8 cellular contexts compared by ENCODE assay signal in the genomic region with DNA sequence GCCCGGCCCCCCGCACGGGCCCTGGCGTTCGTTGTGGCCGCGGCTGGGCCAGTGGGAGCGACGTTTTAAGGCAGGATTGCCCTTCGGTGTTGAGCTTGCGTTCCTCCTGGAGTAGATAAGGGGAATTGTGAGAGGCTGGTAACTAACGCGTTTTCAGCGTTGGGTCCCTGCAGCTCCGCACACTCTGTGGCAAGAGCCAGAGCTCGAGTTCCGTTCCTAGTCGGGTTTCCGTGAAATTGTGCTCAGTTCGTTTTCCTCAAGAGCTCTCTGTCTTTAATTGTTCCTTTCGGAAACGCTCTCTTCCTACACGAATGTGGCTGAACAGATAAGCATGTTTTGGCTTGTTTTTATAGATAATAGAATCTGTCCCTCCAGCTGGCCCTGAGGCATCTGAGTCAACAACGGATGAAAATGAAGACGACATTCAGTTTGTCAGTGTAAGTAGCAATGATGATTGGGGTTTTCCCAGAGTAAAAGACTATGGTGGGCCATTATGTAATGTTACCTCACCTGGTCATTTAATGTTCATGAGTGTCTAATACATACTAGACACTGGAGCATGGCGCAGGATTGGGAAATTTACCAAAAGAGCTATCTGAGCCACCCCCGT. TPM values are rescaled to one million over a fixed set of nuclear protein-coding genes. Genes with fewer than 3 reads are reported as not detected.
DNase-seq lines count a peak whose midpoint lies in the region; ATAC-seq and TF ChIP-seq lines count a peak whose summit lies in the region.
"Not testable (repeated sequence)": the region's sequence is repeated elsewhere in the genome, so short reads cannot be mapped to it uniquely, and the experiment has no call there.

No MANE protein-coding gene starts in this region.

- peaks cover 36% of the 10 kb centered on the region for H3K4me1 Mint-ChIP-seq in activated T-cell treated with anti-CD3 and anti-CD28 coated beads, Interleukin-2, amount 50 U/mL, for 72 hours (ENCODE audit: low read depth)
- H3K4me1 Mint-ChIP-seq in naive thymus-derived CD4-positive, alpha-beta T cell, result peaks cover 25 to 49% (median 39%) of the 10 kb centered on the region in 7 donors

- ATAC-seq in GM18511 (IDR thresholded peaks at IDR 0.05; ENCODE audit: unreplicated experiment) (peak; percentile 18), GM21528 (IDR thresholded peaks at IDR 0.05; ENCODE audit: low FRiP score, unreplicated experiment) (peak; percentile 14), HG03039 (IDR thresholded peaks at IDR 0.05; ENCODE audit: unreplicated experiment) (peak; percentile 2), esophagus mucosa (peak; percentile 17)
- peak; percentile 1 to 3 for ATAC-seq in activated T-cell treated with anti-CD3 and anti-CD28 coated beads, Interleukin-2, amount 50 U/mL, for 72 hours (replicated peaks in 1 of 2)
- ATAC-seq in naive thymus-derived CD4-positive, alpha-beta T cell, result peak; percentile 16

- H3K4me3 ChIP-seq in Loucy (ENCODE audit: low read length, poor library complexity, severe bottlenecking), result peak overlapping the region; percentile 61
- H3K4me3 ChIP-seq in naive thymus-derived CD4-positive, alpha-beta T cell (ENCODE audit: low read length), result not testable (repeated sequence)
- H3K4me3 ChIP-seq in tibial artery, result peak overlapping the region; percentile 65

- H3K4me3 Mint-ChIP-seq in activated T-cell treated with anti-CD3 and anti-CD28 coated beads, Interleukin-2, amount 50 U/mL, for 72 hours, result peak overlapping the region; percentile 74 to 85
- H3K4me3 Mint-ChIP-seq in naive thymus-derived CD4-positive, alpha-beta T cell, result peak overlapping the region in 2 of 10 donors; percentile 87 to 94

- intact Hi-C loops in naive thymus-derived CD4-positive, alpha-beta T cell (cut with micrococcal nuclease), result loop anchor here (1.0 to 5.0 kb wide), 6 partner anchors 82 to 548 kb away; a partner anchor contains a TSS
- intact Hi-C loops in tibial artery (cut with DNase I; ENCODE audit: low total_unique reads), result loop anchor here (10.0 kb wide), 1 partner anchor 74 kb away; no protein-coding TSS in a partner anchor

- H3K27ac Mint-ChIP-seq in activated T-cell treated with anti-CD3 and anti-CD28 coated beads, Interleukin-2, amount 50 U/mL, for 72 hours, result not testable (repeated sequence)
- H3K27ac Mint-ChIP-seq in naive thymus-derived CD4-positive, alpha-beta T cell, result peak overlapping the region in 3 of 9 donors; percentile 85 to 91 (median 87)

- not testable (repeated sequence) for H3F3A ChIP-seq in Loucy (ENCODE audit: low read depth)

- not testable (repeated sequence) for H3K36me3 ChIP-seq in Loucy (ENCODE audit: insufficient read depth, low read length); naive thymus-derived CD4-positive, alpha-beta T cell (ENCODE audit: control insufficient read depth in 2 of 3, insufficient read depth in 3 of 3, low read length in 3 of 3); tibial artery

- peak overlapping the region; percentile 78 for H3K27ac ChIP-seq in naive thymus-derived CD4-positive, alpha-beta T cell (ENCODE audit: low read depth, low read length)
- peak overlapping the region; percentile 80 to 83 for H3K27ac ChIP-seq in tibial artery

- not testable (repeated sequence) for H3K9me3 ChIP-seq in Loucy (ENCODE audit: insufficient read depth, low read depth, low read length); naive thymus-derived CD4-positive, alpha-beta T cell (ENCODE audit: control insufficient read depth in 2 of 3, low read length in 3 of 3); tibial artery

- not testable (repeated sequence) for H2AFZ ChIP-seq in Loucy (ENCODE audit: low read length)

- POLR2A ChIA-PET in naive thymus-derived CD4-positive, alpha-beta T cell (lab: Charles Lee), result not testable (repeated sequence)

- H3K4me1 ChIP-seq in Loucy (ENCODE audit: insufficient read depth, low read length, poor library complexity, severe bottlenecking) (peaks cover 41% of the 10 kb centered on the region), tibial artery (peaks cover 0 to 36% (median 23%) of the 10 kb centered on the region in 4 donors)
- peaks cover 24% of the 10 kb centered on the region in 2 donors for H3K4me1 ChIP-seq in naive thymus-derived CD4-positive, alpha-beta T cell (ENCODE audit: control insufficient read depth in 2 of 2, insufficient read depth in 2 of 2, low read length in 2 of 2)

- H3K36me3 Mint-ChIP-seq in activated T-cell treated with anti-CD3 and anti-CD28 coated beads, Interleukin-2, amount 50 U/mL, for 72 hours (ENCODE audit: insufficient read depth in 2 of 2), result peaks cover 0 to 20% of the 10 kb centered on the region in 2 donors
- peaks cover 4 to 22% (median 13%) of the 10 kb centered on the region in 5 donors for H3K36me3 Mint-ChIP-seq in naive thymus-derived CD4-positive, alpha-beta T cell

- TF ChIP-seq CTCF in Loucy (conservative IDR thresholded peaks at IDR 0.05; ENCODE audit: low read length); tibial artery (IDR thresholded peaks at IDR 0.05): not testable (repeated sequence)

- H3K27me3 ChIP-seq in Loucy (ENCODE audit: insufficient read depth, low read length, poor library complexity, severe bottlenecking); naive thymus-derived CD4-positive, alpha-beta T cell (ENCODE audit: control insufficient read depth in 2 of 2, insufficient read depth in 2 of 2, low read length in 2 of 2); tibial artery: not testable (repeated sequence)

- not testable (repeated sequence) for DNase-seq in activated T-cell treated with anti-CD3 and anti-CD28 coated beads, Interleukin-2, amount 50 U/mL, for 72 hours; naive thymus-derived CD4-positive, alpha-beta T cell; tibial artery

- not testable (repeated sequence) for H3K9me2 ChIP-seq in Loucy (replicated peaks; ENCODE audit: low read depth, low read length)

- peak overlapping the region; percentile 60 for H3K9ac ChIP-seq in Loucy (ENCODE audit: low read depth, low read length, poor library complexity, severe bottlenecking)

- H3K9me3 Mint-ChIP-seq in activated T-cell treated with anti-CD3 and anti-CD28 coated beads, Interleukin-2, amount 50 U/mL, for 72 hours; naive thymus-derived CD4-positive, alpha-beta T cell: not testable (repeated sequence)

- H3K4me2 ChIP-seq in Loucy (ENCODE audit: low read depth, low read length, poor library complexity, severe bottlenecking), result not testable (repeated sequence)

- H3K79me2 ChIP-seq in Loucy (ENCODE audit: insufficient read depth, low read length), result peaks cover 44% of the 10 kb centered on the region

- CTCF ChIA-PET in naive thymus-derived CD4-positive, alpha-beta T cell (lab: Charles Lee), result not testable (repeated sequence)

- H3K27me3 Mint-ChIP-seq in activated T-cell treated with anti-CD3 and anti-CD28 coated beads, Interleukin-2, amount 50 U/mL, for 72 hours (ENCODE audit: low read depth); naive thymus-derived CD4-positive, alpha-beta T cell: not testable (repeated sequence)

- peaks cover 40% of the 10 kb centered on the region for H4K20me1 ChIP-seq in Loucy (ENCODE audit: insufficient read depth, low read length, poor library complexity, severe bottlenecking)

RNA-seq across cellular contexts. Expression of a gene that starts 0.6 kb away (rescaled TPM):
- total RNA-seq in activated T-cell treated with anti-CD3 and anti-CD28 coated beads, Interleukin-2, amount 50 U/mL, for 72 hours, result 10 to 100 TPM; 73.8 to 76.2 TPM
- total RNA-seq in esophagus mucosa, result 23.9 TPM
- total RNA-seq in naive thymus-derived CD4-positive, alpha-beta T cell, result 100 to 1,000 TPM in 2 of 5 experiments, 10 to 100 TPM in 3; 63.4 to 116 (median 96.6) TPM
- 10 to 100 TPM; 29.8 to 35.6 TPM for polyA plus RNA-seq in naive thymus-derived CD4-positive, alpha-beta T cell

RNA-seq across cellular contexts. Expression of a gene that starts 44.1 kb away (rescaled TPM):
- total RNA-seq in activated T-cell treated with anti-CD3 and anti-CD28 coated beads, Interleukin-2, amount 50 U/mL, for 72 hours, result 10 to 100 TPM; 12.1 to 12.4 TPM
- 5.9 TPM for total RNA-seq in esophagus mucosa
- total RNA-seq in naive thymus-derived CD4-positive, alpha-beta T cell, result 10 to 100 TPM; 13.5 to 21.5 (median 16.0) TPM
- 1 to 10 TPM; 7.9 to 9.6 TPM for polyA plus RNA-seq in naive thymus-derived CD4-positive, alpha-beta T cell
